In the genomic region with DNA sequence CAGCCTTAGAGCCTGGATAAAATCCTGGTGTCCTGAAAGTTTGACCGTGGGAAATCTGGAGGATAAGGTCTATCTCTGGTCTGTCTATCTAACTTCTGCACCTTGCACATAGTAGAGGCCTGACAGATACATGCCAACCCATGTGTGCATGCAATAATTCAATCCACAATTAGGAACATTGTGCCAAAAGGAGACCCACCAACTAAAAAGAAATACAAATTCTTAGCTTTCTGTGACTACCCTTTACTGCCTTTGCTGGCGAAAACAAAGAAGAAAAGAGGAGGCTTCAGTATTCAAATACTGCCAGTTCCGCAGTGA, we compare ENCODE assay signal across 8 cellular contexts. TPM values are rescaled to one million over a fixed set of nuclear protein-coding genes. Genes with fewer than 3 reads are reported as not detected.
DNase-seq lines count a peak whose midpoint lies in the region; ATAC-seq and TF ChIP-seq lines count a peak whose summit lies in the region.

No MANE protein-coding gene starts in this region.

- ATAC-seq in natural killer cell, result no peak
- ATAC-seq in HG03108 (IDR thresholded peaks at IDR 0.05; ENCODE audit: unreplicated experiment), result no peak

- no peaks in the 10 kb centered on the region for H3K36me3 Mint-ChIP-seq in natural killer cell

- peak overlapping the region; percentile 97 for H3K4me3 ChIP-seq in BE2C (ENCODE audit: low read depth, low read length)
- H3K4me3 ChIP-seq in LNCaP clone FGC (ENCODE audit: low read depth, low read length), result peak overlapping the region; percentile 98
- H3K4me3 ChIP-seq in colonic mucosa, result peak overlapping the region; percentile 70

- H3K9me3 Mint-ChIP-seq in natural killer cell, result no peaks in the 10 kb centered on the region

- H3K9ac ChIP-seq in colonic mucosa (ENCODE audit: low read depth in 2 of 2, low read length in 2 of 2), result peak overlapping the region in 1 of 2 donors; percentile 97

- DNase-seq in BE2C (no peak), LNCaP clone FGC (ENCODE audit: low read depth) (no peak), colonic mucosa (no peak), natural killer cell (no peak), SK-N-DZ (ENCODE audit: low spot score) (no peak), NCI-H187 treated with DMSO at 0.1 percent for 48 hours (lab: John Stamatoyannopoulos, UW) (no peak), KBM-7 (no peak)

- intact Hi-C loops in colonic mucosa (cut with DNase I), result no loop called here
- intact Hi-C loops in natural killer cell (cut with micrococcal nuclease), result loop anchor here (5.0 to 10.0 kb wide), 3 partner anchors 110 to 280 kb away; a partner anchor contains a TSS

- peak overlapping the region; percentile 93 for H3K27ac ChIP-seq in colonic mucosa

- H3K27me3 ChIP-seq in BE2C (no peaks in the 10 kb centered on the region; the same call in 1 of the 2 replicates), colonic mucosa (no peaks in the 10 kb centered on the region)

- peaks cover 24 to 25% of the 10 kb centered on the region in 2 donors for H3K4me1 Mint-ChIP-seq in natural killer cell

- H3K9me3 ChIP-seq in BE2C (no peaks in the 10 kb centered on the region), colonic mucosa (no peaks in the 10 kb centered on the region)

- H3K4me1 ChIP-seq in BE2C (no peaks in the 10 kb centered on the region), colonic mucosa (no peaks in the 10 kb centered on the region)

- in situ Hi-C loops in KBM-7 (cut with MboI; ENCODE audit: low pct_unique_long_range_greater_than_20kb, low sequenced_read_pairs), result no loop called here

- TF ChIP-seq CTCF in BE2C (IDR thresholded peaks at IDR 0.05; ENCODE audit: low read depth, low read length) (no peak), LNCaP clone FGC (IDR thresholded peaks at IDR 0.05; ENCODE audit: control insufficient read depth, extremely low read depth, insufficient read depth) (no peak), colonic mucosa (IDR thresholded peaks at IDR 0.05) (no peak), natural killer cell (IDR thresholded peaks at IDR 0.05) (no peak)

- H3K36me3 ChIP-seq in BE2C (no peaks in the 10 kb centered on the region), colonic mucosa (no peaks in the 10 kb centered on the region)

- H3K4me3 Mint-ChIP-seq in natural killer cell, result peak overlapping the region; percentile 96

- H3K27ac Mint-ChIP-seq in natural killer cell, result peak overlapping the region; percentile 95 to 96

- H3K27me3 Mint-ChIP-seq in natural killer cell (ENCODE audit: low read depth in 2 of 2), result peaks cover 16 to 38% of the 10 kb centered on the region in 2 donors

RNA-seq across cellular contexts. Expression of a gene that starts 0.4 kb away (rescaled TPM):
- polyA plus RNA-seq in BE2C (2012; ENCODE audit: insufficient read depth, insufficient read length, low read depth), result 29.6 TPM
- total RNA-seq in colonic mucosa, result 10 to 100 TPM; 14.9 to 22.5 TPM
- 10 to 100 TPM; 31.4 to 34.5 (median 33.1) TPM for total RNA-seq in natural killer cell
- polyA plus RNA-seq in SK-N-DZ (2014; cell fraction: cytosol; rRNA removed), result 13.0 and 17.6 TPM in 2 replicates
- 11.0 and 17.1 TPM in 2 replicates for polyA plus RNA-seq in SK-N-DZ (2014; cell fraction: nucleus; rRNA removed)

RNA-seq across cellular contexts. Expression of a gene that starts 44.7 kb away (rescaled TPM):
- polyA plus RNA-seq in BE2C (2012; ENCODE audit: insufficient read depth, insufficient read length, low read depth), result not detected
- under 1 TPM; 0.49 to 0.96 TPM for total RNA-seq in colonic mucosa
- not detected for total RNA-seq in natural killer cell
- not detected in 2 replicates for polyA plus RNA-seq in SK-N-DZ (2014; cell fraction: cytosol; rRNA removed)
- polyA plus RNA-seq in SK-N-DZ (2014; cell fraction: nucleus; rRNA removed), result not detected in 2 replicates
